8 cellular contexts compared by ENCODE assay signal in genomic region chr12:54390668-54391551, GRCh38. TPM values are rescaled to one million over a fixed set of nuclear protein-coding genes. Genes with fewer than 3 reads are reported as not detected.
DNase-seq lines count a peak whose midpoint lies in the region; ATAC-seq and TF ChIP-seq lines count a peak whose summit lies in the region.

No MANE protein-coding gene starts in this region.

- no peaks in the 10 kb centered on the region for H3K9me3 Mint-ChIP-seq in brain

- H3F3A ChIP-seq in MM.1S (ENCODE audit: insufficient read depth, low read length): no peaks in the 10 kb centered on the region
- H3F3A ChIP-seq in GM23248 (ENCODE audit: insufficient read depth): peaks cover 56% of the 10 kb centered on the region

- H3K27ac ChIP-seq in MM.1S (ENCODE audit: low read length) (no peak overlapping the region), GM23248 (no peak overlapping the region)

- H3K36me3 Mint-ChIP-seq in brain: no peaks in the 10 kb centered on the region

- H3K4me3 ChIP-seq in MM.1S (ENCODE audit: low read length) (peak overlapping the region; percentile 57), GM23248 (no peak overlapping the region)

- TF ChIP-seq CTCF in MM.1S (IDR thresholded peaks at IDR 0.05; ENCODE audit: low read length) (peak; percentile 24), brain (conservative IDR thresholded peaks at IDR 0.05) (peak in 1 of 2 experiments; percentile 25)

- DNase-seq in MM.1S: peak; percentile 61
- DNase-seq in UCSD-AML1 (lab: John Stamatoyannopoulos, UW; ENCODE audit: unreplicated experiment): peak; percentile 84
- DNase-seq in left lobe of liver (ENCODE audit: low spot score): no peak
- DNase-seq in stimulated activated CD8-positive, alpha-beta memory T cell treated with anti-CD3 and anti-CD28 coated beads, Interleukin-2, amount 100 ng/mL, for 1 hour (ENCODE audit: low read depth in 2 of 2): peak; percentile 30 to 50
- DNase-seq in GM23248: no peak

- no peaks in the 10 kb centered on the region for H4K20me1 ChIP-seq in MM.1S (ENCODE audit: insufficient read depth, low read length)
- H4K20me1 ChIP-seq in GM23248 (ENCODE audit: insufficient read depth): no peaks in the 10 kb centered on the region

- H3K9ac ChIP-seq in MM.1S (ENCODE audit: low read length): no peak overlapping the region; the same call in 1 of the 2 replicates
- no peak overlapping the region for H3K9ac ChIP-seq in GM23248

- H3K79me2 ChIP-seq in MM.1S (ENCODE audit: low read length) (no peaks in the 10 kb centered on the region), GM23248 (ENCODE audit: insufficient read depth) (no peaks in the 10 kb centered on the region)

- H2AFZ ChIP-seq in MM.1S (ENCODE audit: low read length) (peak overlapping the region; percentile 86), GM23248 (no peak overlapping the region)

- 0 out of 2 replicates have a peak, but pooled peaks cover 3% of the 10 kb centered on the region for H3K4me1 ChIP-seq in MM.1S (ENCODE audit: low read length)
- H3K4me1 ChIP-seq in GM23248 (ENCODE audit: insufficient read depth): no peaks in the 10 kb centered on the region

- H3K4me2 ChIP-seq in MM.1S (ENCODE audit: low read depth, low read length): peak overlapping the region; percentile 88
- H3K4me2 ChIP-seq in GM23248 (ENCODE audit: unreplicated experiment): no peak overlapping the region

- no peaks in the 10 kb centered on the region for H3K36me3 ChIP-seq in MM.1S (replicated peaks; ENCODE audit: insufficient read depth, low read length)
- peaks cover 23% of the 10 kb centered on the region for H3K36me3 ChIP-seq in GM23248 (ENCODE audit: low read depth)

- H3K9me2 ChIP-seq in MM.1S (replicated peaks; ENCODE audit: insufficient read depth, low read length): no peaks in the 10 kb centered on the region
- H3K9me2 ChIP-seq in GM23248 (ENCODE audit: insufficient read depth): no peaks in the 10 kb centered on the region

- peaks cover 88% of the 10 kb centered on the region for H3K4me1 Mint-ChIP-seq in brain

- H3K27ac Mint-ChIP-seq in brain: peak overlapping the region in 3 of 5 experiments; percentile 80 to 92 (median 89)

- WGBS in GM23248 (ENCODE audit: low coverage in 1 of 2, low lambda C conversion rate in 2 of 2, missing lambda C conversion rate in 2 of 2), 2 experiments: 41 to 68% methylated on average over 17 to 45 of the region's 51 CpGs

- peak overlapping the region; percentile 78 to 87 (median 83) for H3K4me3 Mint-ChIP-seq in brain

- peaks cover 5% of the 10 kb centered on the region for H3K27me3 Mint-ChIP-seq in brain

- in situ Hi-C loops in GM23248 (cut with MboI): no loop called here

- H3K9me3 ChIP-seq in MM.1S (replicated peaks; ENCODE audit: insufficient read depth, low read length) (no peaks in the 10 kb centered on the region), GM23248 (ENCODE audit: low read depth) (no peaks in the 10 kb centered on the region)

- no peaks in the 10 kb centered on the region for H3K27me3 ChIP-seq in MM.1S (replicated peaks; ENCODE audit: insufficient read depth, low read length)
- H3K27me3 ChIP-seq in GM23248 (replicated peaks; ENCODE audit: insufficient read depth): no peaks in the 10 kb centered on the region

- peak; percentile 71 for ATAC-seq in GM18502 (IDR thresholded peaks at IDR 0.05; ENCODE audit: poor library complexity, unreplicated experiment)
- ATAC-seq in left lobe of liver: peak; percentile 24
- ATAC-seq in GM19035 (IDR thresholded peaks at IDR 0.05; ENCODE audit: unreplicated experiment): no peak

RNA-seq across cellular contexts. Expression of gene ZNF385A, which starts 6.4 kb away (rescaled TPM):
- polyA plus RNA-seq in brain (ENCODE audit: insufficient read depth, low read depth, low replicate concordance) (109 TPM), GM23248 (2016; fragmentation: Nextera tagmentation; extraction: Ambion mirVana) (2.9 and 3.1 TPM in 2 replicates)
- total RNA-seq in left lobe of liver: 3.3 TPM
- 1.6 and 1.8 TPM in 2 replicates for total RNA-seq in GM23248 (2014; rRNA removed; shearing (Covaris generic))

RNA-seq across cellular contexts. Expression of gene GPR84, which starts 26.6 kb away (rescaled TPM):
- polyA plus RNA-seq in brain (ENCODE audit: insufficient read depth, low read depth, low replicate concordance): not detected
- not detected for total RNA-seq in left lobe of liver
- not detected in 2 replicates for total RNA-seq in GM23248 (2014; rRNA removed; shearing (Covaris generic))
- not detected in 2 replicates for polyA plus RNA-seq in GM23248 (2016; fragmentation: Nextera tagmentation; extraction: Ambion mirVana)

RNA-seq across cellular contexts. Expression of gene ITGA5, which starts 28.2 kb away (rescaled TPM):
- 12.0 TPM for polyA plus RNA-seq in brain (ENCODE audit: insufficient read depth, low read depth, low replicate concordance)
- total RNA-seq in left lobe of liver: 29.2 TPM
- total RNA-seq in GM23248 (2014; rRNA removed; shearing (Covaris generic)): 496 and 541 TPM in 2 replicates
- polyA plus RNA-seq in GM23248 (2016; fragmentation: Nextera tagmentation; extraction: Ambion mirVana): 402 and 416 TPM in 2 replicates

Comparison
In these comparisons a context has a peak if more than half of its experiments do, and no peak if none do; other contexts are left out.
1. DNase-seq: peak in MM.1S (single experiment), UCSD-AML1 (single experiment) and stimulated activated CD8-positive, alpha-beta memory T cell treated with anti-CD3 and anti-CD28 coated beads, Interleukin-2, amount 100 ng/mL, for 1 hour (2 of 2); none in left lobe of liver (single experiment) and GM23248 (single experiment).
2. RNA of gene ITGA5, which starts 28.2 kb away (total RNA-seq): 496 to 541 TPM in GM23248; 29.2 TPM in left lobe of liver (single experiment); every median in the first group is over 10 times any median in the second.